Comparison of ENCODE assay signal across 8 cellular contexts in the genomic region with DNA sequence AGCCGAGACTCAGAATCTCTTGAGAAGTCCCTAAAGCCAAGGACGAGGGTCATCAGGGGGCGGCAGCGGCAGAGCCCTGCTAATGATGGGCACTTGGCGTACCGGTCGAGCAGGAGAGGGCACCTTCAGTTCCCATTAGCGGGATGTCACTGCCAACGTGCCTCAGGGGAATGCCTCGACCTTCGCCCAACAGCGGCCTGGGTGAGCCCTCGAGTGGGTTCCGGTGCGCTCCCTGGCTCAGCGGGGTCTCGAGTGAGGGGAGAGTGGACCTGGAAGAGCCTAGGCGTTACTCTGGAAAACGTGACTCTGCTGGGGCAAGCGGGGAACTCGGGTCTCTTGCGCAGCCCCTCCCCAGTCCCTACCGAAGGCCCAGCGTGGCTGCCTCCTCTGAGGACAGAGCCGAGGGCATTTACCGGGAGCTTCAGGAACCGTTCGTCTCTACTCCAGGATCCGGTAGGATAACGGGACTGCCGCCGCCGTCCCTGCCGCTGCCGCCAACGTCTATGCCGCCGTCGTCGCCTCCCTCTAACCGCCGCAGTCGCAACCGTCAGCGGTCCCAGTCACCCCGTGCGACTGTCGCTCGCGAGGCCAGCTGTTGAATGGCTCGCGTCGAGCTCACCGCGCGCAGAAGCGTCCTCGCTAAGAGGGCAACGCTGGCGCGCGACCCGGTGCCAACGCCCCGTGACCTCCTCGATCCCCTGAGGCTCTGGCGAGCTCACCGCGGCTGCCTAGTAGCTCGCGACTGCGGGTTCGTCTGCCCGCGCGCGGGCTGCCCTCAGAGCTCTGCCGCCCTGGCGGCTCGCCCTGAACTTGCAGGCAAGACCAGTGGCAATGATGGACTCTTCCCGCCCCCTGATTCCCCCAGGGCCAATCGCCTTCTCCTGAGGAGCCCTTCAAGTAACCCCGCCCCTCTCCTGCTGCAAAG. TPM values are rescaled to one million over a fixed set of nuclear protein-coding genes. Genes with fewer than 3 reads are reported as not detected.
DNase-seq lines count a peak whose midpoint lies in the region; ATAC-seq and TF ChIP-seq lines count a peak whose summit lies in the region.

No MANE protein-coding gene starts in this region.

- no peak overlapping the region for H3K9ac ChIP-seq in GM23248

- H3K27ac ChIP-seq in GM23248 (no peak overlapping the region), osteoblast (ENCODE audit: low read depth, low read length) (no peak overlapping the region)

- H3F3A ChIP-seq in GM23248 (ENCODE audit: insufficient read depth) = no peaks in the 10 kb centered on the region

- no peaks in the 10 kb centered on the region for H3K9me3 ChIP-seq in GM23248 (ENCODE audit: low read depth)
- no peaks in the 10 kb centered on the region for H3K9me3 ChIP-seq in osteoblast (ENCODE audit: low read depth, low read length)

- H3K27me3 ChIP-seq in GM23248 (replicated peaks; ENCODE audit: insufficient read depth) = no peaks in the 10 kb centered on the region
- H3K27me3 ChIP-seq in osteoblast (ENCODE audit: insufficient read depth, low read length) = peaks cover 7% of the 10 kb centered on the region

- no peaks in the 10 kb centered on the region for H3K9me2 ChIP-seq in GM23248 (ENCODE audit: insufficient read depth)

- no peaks in the 10 kb centered on the region for H3K4me1 ChIP-seq in GM23248 (ENCODE audit: insufficient read depth)
- no peaks in the 10 kb centered on the region for H3K4me1 ChIP-seq in osteoblast (ENCODE audit: insufficient read depth, low read length)

- in situ Hi-C loops in GM23248 (cut with MboI) = no loop called here

- H3K36me3 ChIP-seq in GM23248 (ENCODE audit: low read depth) (no peaks in the 10 kb centered on the region), osteoblast (ENCODE audit: insufficient read depth, low read length) (no peaks in the 10 kb centered on the region)

- H2AFZ ChIP-seq in GM23248 (peak overlapping the region; percentile 75), osteoblast (ENCODE audit: low read length) (no peak overlapping the region)

- TF ChIP-seq CTCF in osteoblast (IDR thresholded peaks at IDR 0.05; ENCODE audit: extremely low read depth, low read depth, low read length) = no peak

- H3K79me2 ChIP-seq in GM23248 (ENCODE audit: insufficient read depth) (no peaks in the 10 kb centered on the region), osteoblast (ENCODE audit: insufficient read depth, low read length) (no peaks in the 10 kb centered on the region)

- DNase-seq in GM23248 = peak; percentile 56
- peak; percentile 20 for DNase-seq in activated T-cell treated with anti-CD3 and anti-CD28 coated beads for 1 hour (ENCODE audit: low read depth)
- DNase-seq in osteoblast (ENCODE audit: insufficient read length, low spot score, missing footprints) = peak; percentile 63
- no peak for DNase-seq in NCI-H446 (lab: John Stamatoyannopoulos, UW)
- no peak for DNase-seq in inferior parietal cortex (ENCODE audit: extremely low spot score)

- ATAC-seq in esophagus mucosa (peak; percentile 51), GM18907 (IDR thresholded peaks at IDR 0.05; ENCODE audit: unreplicated experiment) (no peak), GM18502 (IDR thresholded peaks at IDR 0.05; ENCODE audit: poor library complexity, unreplicated experiment) (no peak)

- no peaks in the 10 kb centered on the region for H4K20me1 ChIP-seq in GM23248 (ENCODE audit: insufficient read depth)
- H4K20me1 ChIP-seq in osteoblast (ENCODE audit: insufficient read depth, low read length) = no peaks in the 10 kb centered on the region

- H3K4me2 ChIP-seq in GM23248 (ENCODE audit: unreplicated experiment) (no peak overlapping the region), osteoblast (ENCODE audit: insufficient read depth, low read length) (no peak overlapping the region)

- H3K4me3 ChIP-seq in GM23248 (peak overlapping the region; percentile 42), osteoblast (ENCODE audit: insufficient read depth, low read length) (no peak overlapping the region)

- WGBS in GM23248 (ENCODE audit: low coverage in 1 of 2, low lambda C conversion rate in 2 of 2, missing lambda C conversion rate in 2 of 2), 2 experiments = 30 to 49% methylated on average over 32 to 68 of the region's 83 CpGs

RNA-seq across cellular contexts. Expression of gene PGRMC1, which starts 37.1 kb away (rescaled TPM):
- 238 and 245 TPM in 2 replicates for total RNA-seq in GM23248 (2014; rRNA removed; shearing (Covaris generic))
- 172 and 176 TPM in 2 replicates for polyA plus RNA-seq in GM23248 (2016; fragmentation: Nextera tagmentation; extraction: Ambion mirVana)
- total RNA-seq in esophagus mucosa (45.1 TPM), osteoblast (118 and 124 TPM in 2 replicates)

Comparison
In these comparisons a context has a peak if more than half of its experiments do, and no peak if none do; other contexts are left out.
1. DNase-seq: peak in GM23248 (single experiment), activated T-cell treated with anti-CD3 and anti-CD28 coated beads for 1 hour (single experiment) and osteoblast (single experiment); none in NCI-H446 (0 of 2) and inferior parietal cortex (single experiment).